In the genomic region with DNA sequence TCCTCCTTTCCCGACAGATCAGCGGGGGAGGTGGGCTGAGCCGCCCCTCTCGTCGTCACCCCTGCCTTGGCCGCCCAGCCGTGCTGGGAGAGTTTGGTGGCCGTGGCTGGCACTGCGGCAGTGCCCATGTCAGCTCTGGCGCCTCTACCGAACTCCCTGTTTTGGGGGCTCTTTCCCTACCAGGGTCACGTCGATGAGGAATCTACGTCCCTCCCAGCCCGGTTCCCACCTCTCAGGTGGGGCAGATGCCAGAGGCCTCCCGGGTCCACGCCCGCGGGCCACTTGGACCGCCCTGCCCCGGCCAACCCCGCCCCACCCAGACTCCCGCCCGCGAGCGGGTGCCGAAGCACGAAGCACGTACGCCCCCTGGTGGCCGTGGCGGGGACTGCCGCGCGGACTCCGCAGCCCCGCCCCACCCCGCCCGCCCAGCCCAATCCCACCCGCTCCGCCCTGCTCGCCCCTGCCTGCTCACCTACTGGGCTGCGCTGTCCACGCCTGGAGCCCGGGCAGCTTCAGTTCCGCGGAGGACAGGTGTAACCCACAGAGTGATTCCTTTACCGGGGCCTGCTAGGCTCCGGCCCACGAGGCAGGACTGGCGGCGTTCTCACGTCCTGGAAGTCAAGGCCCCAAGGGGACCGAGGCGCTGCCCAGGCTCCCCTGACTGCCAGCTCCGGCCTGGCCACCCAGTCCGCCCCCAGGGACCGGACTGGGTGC, we compare ENCODE assay signal across 8 cellular contexts.
DNase-seq lines count a peak whose midpoint lies in the region; ATAC-seq, FAIRE-seq and TF ChIP-seq lines count a peak whose summit lies in the region.

No MANE protein-coding gene starts in this region.

- H4K91ac ChIP-seq in neuronal stem cell (ENCODE audit: low read depth, low read length, poor library complexity): no peak overlapping the region

- H3K4me1 ChIP-seq in neuronal stem cell (ENCODE audit: control insufficient read depth in 2 of 2, insufficient read depth in 1 of 2, low read depth in 1 of 2, low read length in 2 of 2): peaks cover 2 to 15% of the 10 kb centered on the region in 2 donors

- peak; percentile 79 for DNase-seq in DMS79 (lab: John Stamatoyannopoulos, UW)
- DNase-seq in Jurkat, Clone E6-1 (ENCODE audit: low read depth, low spot score): no peak
- DNase-seq in RWPE1 (ENCODE audit: low spot score): peak; percentile 72
- DNase-seq in activated gamma-delta T cell treated with anti-CD3 and anti-CD28 coated beads, Interleukin-2, amount 50 U/mL, for 16 hours (ENCODE audit: low read depth): peak; percentile 91
- peak; percentile 84 to 85 for DNase-seq in frontal cortex (ENCODE audit: low spot score in 2 of 2)
- DNase-seq in neuronal stem cell (ENCODE audit: low spot score): peak; percentile 78
- DNase-seq in substantia nigra (lab: John Stamatoyannopoulos, UW): peak; percentile 17 to 95 (median 74)

- H3K23ac ChIP-seq in neuronal stem cell (ENCODE audit: low read depth, low read length, poor library complexity): peak overlapping the region; percentile 78

- peak overlapping the region; percentile 69 for H3K4me3 ChIP-seq in Jurkat, Clone E6-1 (ENCODE audit: low read length)
- peak overlapping the region; percentile 65 to 91 for H3K4me3 ChIP-seq in neuronal stem cell (ENCODE audit: low read length in 2 of 2)

- no peaks in the 10 kb centered on the region for H3K79me1 ChIP-seq in neuronal stem cell (ENCODE audit: low read depth, low read length)

- H3K36me3 ChIP-seq in neuronal stem cell (replicated peaks in 1 of 2; ENCODE audit: control insufficient read depth in 2 of 2, insufficient read depth in 2 of 2, low read length in 2 of 2): no peaks in the 10 kb centered on the region

- H3K27me3 ChIP-seq in neuronal stem cell (ENCODE audit: control insufficient read depth in 3 of 3, insufficient read depth in 3 of 3, low read depth in 1 of 3, low read length in 3 of 3): no peaks in the 10 kb centered on the region

- H4K8ac ChIP-seq in neuronal stem cell (ENCODE audit: low read depth, low read length): no peak overlapping the region

- peak; percentile 52 for ATAC-seq in GM21576 (IDR thresholded peaks at IDR 0.05; ENCODE audit: unreplicated experiment)

- H3K4me2 ChIP-seq in neuronal stem cell (ENCODE audit: insufficient read depth, low read length, poor library complexity, severe bottlenecking): peak overlapping the region; percentile 97

- no CpG with 5 or more reads among the region's 58 CpGs for WGBS in neuronal stem cell (ENCODE audit: extremely low coverage in 2 of 2, insufficient read length in 2 of 2, insufficient replicate concordance in 1 of 2), 2 donors

- FAIRE-seq in frontal cortex (lab: Jason Lieb, UNC): no peak

- POLR2A ChIA-PET in RWPE1 (lab: Yijun Ruan, JAX; ENCODE audit: low non-redundant PET): no interaction called here

- H2BK120ac ChIP-seq in neuronal stem cell (ENCODE audit: low read depth, low read length): peak overlapping the region; percentile 30

- peak; percentile 93 for TF ChIP-seq CTCF in RWPE1 (conservative IDR thresholded peaks at IDR 0.05; ENCODE audit: low read depth)

- no peak overlapping the region for H2BK12ac ChIP-seq in neuronal stem cell (ENCODE audit: low read length)

- CTCF ChIA-PET in RWPE1 (lab: Yijun Ruan, JAX): interaction anchor here (0.5 to 1.7 kb wide), 12 partner anchors 9 to 185 kb away, joined by 3 to 10 read pairs (median 3); no protein-coding TSS in a partner anchor

- no peak overlapping the region for H2AK5ac ChIP-seq in neuronal stem cell (ENCODE audit: low read depth, low read length)

- H3K14ac ChIP-seq in neuronal stem cell (ENCODE audit: low read length): no peak overlapping the region

- H3K27ac ChIP-seq in RWPE1: peak overlapping the region; percentile 85
- H3K27ac ChIP-seq in neuronal stem cell (replicated peaks; ENCODE audit: low read length): peak overlapping the region; percentile 50
- peak overlapping the region; percentile 37 for H3K27ac ChIP-seq in substantia nigra (ENCODE audit: low read depth, low read length, poor library complexity, severe bottlenecking)

- H2BK5ac ChIP-seq in neuronal stem cell (ENCODE audit: low read length): peak overlapping the region; percentile 44

- no peaks in the 10 kb centered on the region for H3K9me3 ChIP-seq in neuronal stem cell (replicated peaks in 1 of 2; ENCODE audit: control insufficient read depth in 2 of 2, insufficient read depth in 1 of 2, low read depth in 1 of 2, low read length in 2 of 2)

- H3K4ac ChIP-seq in neuronal stem cell (ENCODE audit: low read length): no peak overlapping the region

- peak overlapping the region; percentile 84 for H2BK15ac ChIP-seq in neuronal stem cell (ENCODE audit: low read length)

- H3K9ac ChIP-seq in neuronal stem cell (ENCODE audit: low read depth, low read length, poor library complexity): peak overlapping the region; percentile 82

- peak overlapping the region; percentile 93 for H3K18ac ChIP-seq in neuronal stem cell (ENCODE audit: low read length)

- H2AFZ ChIP-seq in neuronal stem cell (ENCODE audit: low read length): peak overlapping the region; percentile 98
